16 cellular contexts compared by ENCODE assay signal in genomic region chr7:115417662-115418061, GRCh38.
A peak's percentile ranks its signal among the peaks of the same experiment; 100 is the strongest.
DNase-seq lines count a peak whose midpoint lies in the region; ATAC-seq and TF ChIP-seq lines count a peak whose summit lies in the region.
"Had no signal": no experiment of that assay in that cellular context is flagged by ENCODE, and none has a peak within 500 bp of the region (broad histone marks: within the 10 kb centered on the region; RNA-seq: fewer than 3 reads in every experiment).

No MANE protein-coding gene starts in this region.

- H3K4me3 Mint-ChIP-seq in endodermal cell (no peak overlapping the region), nephron progenitor cell (no peak overlapping the region)

- H3K27me3 ChIP-seq in endodermal cell (ENCODE audit: control insufficient read depth, insufficient read depth, low read length, poor library complexity, severe bottlenecking), result no peaks in the 10 kb centered on the region

- no peak overlapping the region for H3K27ac Mint-ChIP-seq in endodermal cell
- H3K27ac Mint-ChIP-seq in nephron progenitor cell, result no peak overlapping the region

- H3K9me3 Mint-ChIP-seq in endodermal cell (peaks cover 1% of the 10 kb centered on the region), nephron progenitor cell (peaks cover 6% of the 10 kb centered on the region)

- no peak overlapping the region for H3K27ac ChIP-seq in endodermal cell (ENCODE audit: low read depth, low read length)
- H3K27ac ChIP-seq: C4-2B, KMS-11 had no signal

- no peaks in the 10 kb centered on the region for H3K4me1 ChIP-seq in endodermal cell (ENCODE audit: control insufficient read depth, insufficient read depth, low read length)

- H3K4me3 ChIP-seq in endodermal cell (ENCODE audit: low read length), result no peak overlapping the region

- DNase-seq in DMS53 treated with DMSO at 0.1 percent for 48 hours (lab: John Stamatoyannopoulos, UW; ENCODE audit: unreplicated experiment) (peak; percentile 18), HuH-7 (ENCODE audit: low spot score) (peak; percentile 12), endodermal cell (peak; percentile 51), nephron progenitor cell (peak; percentile 9), mesenteric fat pad (ENCODE audit: low spot score) (no peak)
- no peak for DNase-seq in central memory CD4-positive, alpha-beta T cell
- DNase-seq: COR-L47, HCEC 1CT, NCI-H1105 treated with DMSO at 0.1 percent for 48 hours, NCI-H1694 treated with DMSO at 0.1 percent for 48 hours, NCI-H82 had no signal

- no peaks in the 10 kb centered on the region for H3K9me3 ChIP-seq in endodermal cell (ENCODE audit: control insufficient read depth, low read length)

- no peak overlapping the region for H3K9ac ChIP-seq in endodermal cell (ENCODE audit: extremely low read depth, low read length, poor library complexity, severe bottlenecking)
- H3K9ac ChIP-seq: KMS-11 had no signal

- H3K27me3 Mint-ChIP-seq in endodermal cell (ENCODE audit: insufficient read depth), result no peaks in the 10 kb centered on the region
- peaks cover 2% of the 10 kb centered on the region for H3K27me3 Mint-ChIP-seq in nephron progenitor cell (ENCODE audit: low read depth, poor library complexity)

- H3K36me3 Mint-ChIP-seq in endodermal cell (ENCODE audit: low read depth) (no peaks in the 10 kb centered on the region), nephron progenitor cell (ENCODE audit: low read depth) (no peaks in the 10 kb centered on the region)

- 87 to 90% methylated on average over 4 of the region's 4 CpGs for WGBS in endodermal cell (ENCODE audit: insufficient coverage in 1 of 2, insufficient read length in 1 of 2), 2 experiments

- H3K36me3 ChIP-seq in endodermal cell (ENCODE audit: control insufficient read depth, insufficient read depth, low read length), result no peaks in the 10 kb centered on the region

- H3K4me1 Mint-ChIP-seq in endodermal cell (no peaks in the 10 kb centered on the region), nephron progenitor cell (peaks cover 8% of the 10 kb centered on the region)

- no peak for ATAC-seq in HG02938 (IDR thresholded peaks at IDR 0.05; ENCODE audit: unreplicated experiment)
- ATAC-seq in GM21381 (IDR thresholded peaks at IDR 0.05; ENCODE audit: unreplicated experiment), result no peak
- ATAC-seq: Panc1 had no signal

- TF ChIP-seq CTCF in endodermal cell (conservative IDR thresholded peaks at IDR 0.05) (no peak), nephron progenitor cell (IDR thresholded peaks at IDR 0.05) (no peak)

Comparison
In these comparisons a context has a peak if more than half of its experiments do, and no peak if none do; other contexts are left out.
1. DNase-seq: peak in DMS53 treated with DMSO at 0.1 percent for 48 hours (single experiment), HuH-7 (single experiment), endodermal cell (single experiment) and nephron progenitor cell (single experiment); none in central memory CD4-positive, alpha-beta T cell (single experiment) and mesenteric fat pad (single experiment).